In the genomic region with DNA sequence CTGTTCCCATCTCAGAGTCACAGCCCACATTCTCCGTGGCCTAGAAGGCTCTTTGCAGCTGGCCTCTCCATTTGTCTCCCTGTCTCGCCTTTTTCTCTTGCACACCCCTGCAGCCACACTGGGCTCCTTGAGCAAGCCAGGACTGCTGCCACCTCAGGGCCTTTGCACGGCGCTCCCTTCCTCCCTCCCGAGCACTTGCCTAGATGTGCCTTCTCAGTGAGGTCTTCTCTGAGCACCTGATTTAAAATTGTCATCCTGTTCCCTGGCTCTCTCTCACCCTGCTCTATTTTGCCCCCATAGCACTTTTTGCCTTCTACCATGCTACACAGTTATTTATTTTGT, we compare ENCODE assay signal across 18 cellular contexts.
"Had no signal": no experiment of that assay in that cellular context is flagged by ENCODE, and none has a peak within 500 bp of the region (broad histone marks: within the 10 kb centered on the region; RNA-seq: fewer than 3 reads in every experiment).

No MANE protein-coding gene starts in this region.

- H3K27ac Mint-ChIP-seq: immature natural killer cell; natural killer cell treated with Interleukin-12 subunit alpha and Interleukin-12 subunit beta and Interleukin-15 and Interleukin-18, amount 100 ng/mL, for 72 hours; stimulated activated naive CD8-positive, alpha-beta T cell treated with anti-CD3 and anti-CD28 coated beads, Interleukin-15, amount 100 ng/mL, for 72 hours had no signal

- H3K36me3 Mint-ChIP-seq: immature natural killer cell; naive B cell; natural killer cell treated with Interleukin-12 subunit alpha and Interleukin-12 subunit beta and Interleukin-15 and Interleukin-18, amount 100 ng/mL, for 72 hours had no signal

- H3K27me3 ChIP-seq: neutrophil, right atrium auricular region, thyroid gland, vagina had no signal

- H3K4me1 Mint-ChIP-seq: immature natural killer cell; stimulated activated naive CD8-positive, alpha-beta T cell treated with anti-CD3 and anti-CD28 coated beads, Interleukin-15, amount 100 ng/mL, for 72 hours had no signal

- DNase-seq: immature natural killer cell; islet precursor cell; left ventricle myocardium superior; lower lobe of right lung; naive B cell; stimulated activated CD4-positive, alpha-beta T cell treated with anti-CD3 and anti-CD28 coated beads, Interleukin-4, amount 100 ng/mL, for 4 hours; stimulated activated naive CD4-positive, alpha-beta T cell; stimulated activated naive CD8-positive, alpha-beta T cell treated with anti-CD3 and anti-CD28 coated beads, Interleukin-15, amount 100 ng/mL, for 72 hours; thyroid gland had no signal

- H3K4me3 Mint-ChIP-seq: immature natural killer cell; naive B cell; natural killer cell treated with Interleukin-12 subunit alpha and Interleukin-12 subunit beta and Interleukin-15 and Interleukin-18, amount 100 ng/mL, for 72 hours; neural crest cell; stimulated activated naive CD8-positive, alpha-beta T cell treated with anti-CD3 and anti-CD28 coated beads, Interleukin-15, amount 100 ng/mL, for 72 hours had no signal

- H2AFZ ChIP-seq: parathyroid adenoma had no signal

- ATAC-seq: left ventricle myocardium superior; lower lobe of right lung; sciatic nerve; stimulated activated naive CD8-positive, alpha-beta T cell treated with anti-CD3 and anti-CD28 coated beads, Interleukin-15, amount 100 ng/mL, for 72 hours had no signal

- H3K4me3 ChIP-seq: coronary artery, lower lobe of right lung, prostate gland, right atrium auricular region, thyroid gland, vagina had no signal

- H3K9me3 Mint-ChIP-seq: immature natural killer cell; naive B cell; natural killer cell treated with Interleukin-12 subunit alpha and Interleukin-12 subunit beta and Interleukin-15 and Interleukin-18, amount 100 ng/mL, for 72 hours; neural crest cell; stimulated activated naive CD8-positive, alpha-beta T cell treated with anti-CD3 and anti-CD28 coated beads, Interleukin-15, amount 100 ng/mL, for 72 hours had no signal

- H3K36me3 ChIP-seq: lower lobe of right lung, neutrophil, prostate gland, right atrium auricular region, thyroid gland, vagina had no signal

- H3K27ac ChIP-seq: coronary artery, lower lobe of right lung, parathyroid adenoma, prostate gland, right atrium auricular region, thyroid gland, vagina had no signal

- H3K9me3 ChIP-seq: lower lobe of right lung, neutrophil, prostate gland, right atrium auricular region, thyroid gland, vagina had no signal

- H3K9ac ChIP-seq: parathyroid adenoma had no signal

- H3K79me2 ChIP-seq: parathyroid adenoma had no signal

- H3K4me1 ChIP-seq: lower lobe of right lung, parathyroid adenoma, prostate gland, right atrium auricular region, thyroid gland, vagina had no signal
